In the genomic region with DNA sequence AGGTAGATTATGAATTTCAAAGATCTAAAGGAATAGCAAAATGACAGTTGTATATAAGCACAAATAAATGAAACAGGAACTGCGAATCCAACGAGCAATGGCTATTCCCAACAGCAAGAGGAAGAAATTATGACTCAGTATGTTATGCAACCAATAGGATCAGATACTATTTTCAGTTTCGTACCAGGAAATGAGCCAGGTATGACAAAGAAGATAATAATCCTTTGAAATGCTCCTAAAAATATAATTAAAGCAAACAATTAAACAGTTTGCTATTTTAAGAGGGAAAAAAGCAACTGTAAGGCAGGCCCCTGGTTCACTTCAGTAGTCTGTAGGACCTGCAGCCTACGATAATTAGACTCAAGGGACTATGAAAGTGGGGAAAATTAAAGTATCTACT, we compare ENCODE assay signal across 1 cellular context.
TF ChIP-seq lines count a peak whose summit lies in the region.

No MANE protein-coding gene starts in this region.

TF ChIP-seq in SK-N-SH, 30 proteins besides CTCF, POLR2A, EP300 and RAD21 (continued from another document):
- TF ChIP-seq, protein P1, sequence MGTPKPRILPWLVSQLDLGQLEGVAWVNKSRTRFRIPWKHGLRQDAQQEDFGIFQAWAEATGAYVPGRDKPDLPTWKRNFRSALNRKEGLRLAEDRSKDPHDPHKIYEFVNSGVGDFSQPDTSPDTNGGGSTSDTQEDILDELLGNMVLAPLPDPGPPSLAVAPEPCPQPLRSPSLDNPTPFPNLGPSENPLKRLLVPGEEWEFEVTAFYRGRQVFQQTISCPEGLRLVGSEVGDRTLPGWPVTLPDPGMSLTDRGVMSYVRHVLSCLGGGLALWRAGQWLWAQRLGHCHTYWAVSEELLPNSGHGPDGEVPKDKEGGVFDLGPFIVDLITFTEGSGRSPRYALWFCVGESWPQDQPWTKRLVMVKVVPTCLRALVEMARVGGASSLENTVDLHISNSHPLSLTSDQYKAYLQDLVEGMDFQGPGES (IDR thresholded peaks at IDR 0.05; ENCODE audit: low read depth, low read length) = no peak
